Comparison of ENCODE assay signal across 36 cellular contexts in the genomic region with DNA sequence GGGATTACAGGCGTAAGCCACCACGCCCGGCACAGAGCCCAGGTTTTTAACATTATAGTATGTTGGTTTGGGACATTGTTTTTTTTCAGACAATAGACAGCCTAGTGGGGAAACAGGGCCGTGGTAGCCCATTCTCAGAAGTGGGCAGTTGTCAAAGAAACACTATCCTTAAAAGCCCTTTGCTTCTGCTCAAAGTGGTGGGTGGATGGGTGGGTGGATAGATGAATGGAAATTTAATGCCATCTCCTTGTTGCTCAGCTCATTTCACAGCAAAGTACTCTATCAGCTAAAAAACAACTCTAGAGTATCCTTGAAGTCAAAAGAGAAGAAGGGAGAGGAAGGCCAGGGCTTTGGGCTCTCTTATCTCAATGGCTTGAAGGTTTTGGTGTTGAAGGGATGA.
"Had no signal": no experiment of that assay in that cellular context is flagged by ENCODE, and none has a peak within 500 bp of the region (broad histone marks: within the 10 kb centered on the region; RNA-seq: fewer than 3 reads in every experiment).

No MANE protein-coding gene starts in this region.

- H3K9me3 ChIP-seq: MG63 had no signal

- H3K4me3 ChIP-seq: MG63 had no signal

- H3K36me3 ChIP-seq: MG63 had no signal

- DNase-seq: Karpas-422, Kasumi-1, MG63, MM.1S, MV-4-11, NCI-H1048, NCI-H1092, NCI-H1092 treated with DMSO at 0.1 percent for 48 hours, NCI-H1105, NCI-H1105 treated with DMSO at 0.1 percent for 48 hours, NCI-H1417, NCI-H1417 treated with DMSO at 0.1 percent for 48 hours, NCI-H1436, NCI-H1436 treated with DMSO at 0.1 percent for 48 hours, NCI-H146, NCI-H1694, NCI-H1694 treated with DMSO at 0.1 percent for 48 hours, NCI-H187, NCI-H187 treated with DMSO at 0.1 percent for 48 hours, NCI-H1930, NCI-H2029, NCI-H2081, NCI-H2081 treated with DMSO at 0.1 percent for 48 hours, NCI-H2107, NCI-H2171 treated with DMSO at 0.1 percent for 48 hours, NCI-H2227 treated with DMSO at 0.1 percent for 48 hours, NCI-H226, NCI-H345, NCI-H446, NCI-H446 treated with DMSO at 0.1 percent for 48 hours, NCI-H510A, NCI-H510A treated with DMSO at 0.1 percent for 48 hours, NCI-H524, NCI-H524 treated with DMSO at 0.1 percent for 48 hours, NCI-H526, NCI-H526 treated with DMSO at 0.1 percent for 48 hours had no signal

- H3K27me3 ChIP-seq: MG63 had no signal
